In the genomic region with DNA sequence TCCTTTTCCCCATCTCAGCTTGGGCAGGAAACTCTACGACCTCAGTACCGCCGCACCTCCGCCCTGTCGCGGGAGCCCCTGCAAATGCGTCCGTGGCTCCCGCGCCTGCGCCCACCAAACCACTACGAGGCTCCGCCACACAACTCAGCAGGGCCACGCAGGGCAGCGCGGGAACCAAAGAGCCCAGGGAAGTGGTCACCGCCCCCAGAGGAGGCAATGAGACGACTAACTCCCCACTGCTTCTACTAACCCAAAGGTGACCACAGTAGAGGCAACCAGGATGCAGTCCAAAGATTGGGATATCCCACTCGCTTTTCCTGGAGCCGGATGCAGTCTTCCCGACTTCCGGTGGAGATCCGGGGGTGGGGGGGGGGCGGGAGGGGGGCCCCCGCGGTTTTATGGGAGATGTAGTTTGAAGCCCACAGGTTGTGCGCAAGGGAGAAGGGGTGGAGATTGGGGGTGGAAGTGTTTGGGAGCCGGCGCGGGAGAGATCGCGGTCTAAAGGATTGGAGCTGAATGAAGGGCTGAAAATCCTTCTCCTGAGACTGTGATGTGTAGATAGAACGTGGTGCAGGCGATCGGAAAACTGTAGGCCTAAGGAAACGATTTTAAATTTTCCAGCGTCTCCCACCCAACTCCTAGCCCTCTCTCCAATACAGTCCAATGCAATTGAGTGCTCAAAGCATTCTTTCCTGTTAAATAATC, we compare ENCODE assay signal across 8 cellular contexts. TPM values are rescaled to one million over a fixed set of nuclear protein-coding genes. Genes with fewer than 3 reads are reported as not detected.
DNase-seq lines count a peak whose midpoint lies in the region; ATAC-seq and TF ChIP-seq lines count a peak whose summit lies in the region.

TSS of gene NUDT12 (minus strand) at position 337 of the 705 bp plus-strand sequence. CDS start 2,541 bp downstream, outside the sequence.

- H4K20me1 ChIP-seq in PC-9 (ENCODE audit: insufficient read depth), result no peaks in the 10 kb centered on the region

- H3K36me3 ChIP-seq in PC-9 (ENCODE audit: low read depth), result no peaks in the 10 kb centered on the region
- H3K36me3 ChIP-seq in subcutaneous abdominal adipose tissue (ENCODE audit: control insufficient read depth in 5 of 5, insufficient read depth in 5 of 5, low read length in 5 of 5), result peaks cover 0 to 12% (median 5%) of the 10 kb centered on the region in 5 donors

- H3K9me2 ChIP-seq in PC-9 (ENCODE audit: insufficient read depth), result no peaks in the 10 kb centered on the region

- peak within 1 kb of the TSS; percentile 64 to 91 (median 77) for H3K9ac ChIP-seq in subcutaneous abdominal adipose tissue (ENCODE audit: low read length in 5 of 5)

- DNase-seq in Calu3, result peak; percentile 74
- peak; percentile 83 for DNase-seq in HT1080 (ENCODE audit: low read depth)
- peak; percentile 66 to 69 for DNase-seq in PC-9
- peak; percentile 66 for DNase-seq in activated effector memory CD4-positive, alpha-beta T cell treated with anti-CD3 and anti-CD28 coated beads, Interleukin-2, amount 50 U/mL, for 16 hours
- DNase-seq in fibroblast of villous mesenchyme (ENCODE audit: low read depth), result peak; percentile 64
- DNase-seq in natural killer cell treated with Interleukin-12 subunit alpha and Interleukin-12 subunit beta and Interleukin-15 and Interleukin-18, amount 100 ng/mL, for 72 hours (ENCODE audit: low spot score), result peak; percentile 64

- H2AFZ ChIP-seq in PC-9, result peak within 1 kb of the TSS; percentile 99

- H3K4me1 ChIP-seq in PC-9 (replicated peaks; ENCODE audit: insufficient read depth) (peaks cover 4% of the 10 kb centered on the region), subcutaneous abdominal adipose tissue (ENCODE audit: control insufficient read depth in 5 of 5, insufficient read depth in 5 of 5, low read length in 5 of 5) (peaks cover 2 to 20% (median 14%) of the 10 kb centered on the region in 5 donors)

- no peaks in the 10 kb centered on the region for H3K9me3 Mint-ChIP-seq in Calu3 (ENCODE audit: low read depth, unreplicated experiment)
- no peaks in the 10 kb centered on the region for H3K9me3 Mint-ChIP-seq in natural killer cell treated with Interleukin-12 subunit alpha and Interleukin-12 subunit beta and Interleukin-15 and Interleukin-18, amount 100 ng/mL, for 72 hours

- H3K36me3 Mint-ChIP-seq in Calu3 (ENCODE audit: insufficient read depth, unreplicated experiment), result peaks cover 28% of the 10 kb centered on the region
- H3K36me3 Mint-ChIP-seq in natural killer cell treated with Interleukin-12 subunit alpha and Interleukin-12 subunit beta and Interleukin-15 and Interleukin-18, amount 100 ng/mL, for 72 hours, result no peaks in the 10 kb centered on the region

- no peaks in the 10 kb centered on the region for H3K27me3 Mint-ChIP-seq in Calu3 (ENCODE audit: unreplicated experiment)
- no peaks in the 10 kb centered on the region for H3K27me3 Mint-ChIP-seq in natural killer cell treated with Interleukin-12 subunit alpha and Interleukin-12 subunit beta and Interleukin-15 and Interleukin-18, amount 100 ng/mL, for 72 hours

- peaks cover 8% of the 10 kb centered on the region; the same call in 1 of the 2 replicates for H3K79me2 ChIP-seq in PC-9 (ENCODE audit: low read depth)

- BruUV-seq in Calu3 (replicated peaks; lab: Mats Ljungman, UMichigan) (no TSS peak), PC-9 (replicated peaks; lab: Mats Ljungman, UMichigan) (no TSS peak)

- CTCF ChIA-PET in Calu3 (lab: Charles Lee), result interaction anchor here (1.1 kb wide), 1 partner anchor 8 kb away, joined by 3 read pairs; no protein-coding TSS in a partner anchor
- CTCF ChIA-PET in PC-9 (lab: Charles Lee), result no interaction called here

- H3K9me3 ChIP-seq in PC-9 (ENCODE audit: insufficient read depth, low read depth) (no peaks in the 10 kb centered on the region), subcutaneous abdominal adipose tissue (ENCODE audit: control insufficient read depth in 5 of 5, low read length in 5 of 5) (no peaks in the 10 kb centered on the region)

- H3F3A ChIP-seq in PC-9 (ENCODE audit: insufficient read depth, low read depth), result peaks cover 5% of the 10 kb centered on the region; the same call in 1 of the 2 replicates

- H3K27me3 ChIP-seq in PC-9 (ENCODE audit: insufficient read depth, low read depth) (no peaks in the 10 kb centered on the region), subcutaneous abdominal adipose tissue (ENCODE audit: control insufficient read depth in 5 of 5, insufficient read depth in 4 of 5, low read length in 5 of 5) (no peaks in the 10 kb centered on the region)

- H3K27ac Mint-ChIP-seq in Calu3 (ENCODE audit: unreplicated experiment), result peak within 1 kb of the TSS; percentile 86
- peak within 1 kb of the TSS in 1 of 2 donors; percentile 84 for H3K27ac Mint-ChIP-seq in natural killer cell treated with Interleukin-12 subunit alpha and Interleukin-12 subunit beta and Interleukin-15 and Interleukin-18, amount 100 ng/mL, for 72 hours

- intact Hi-C loops in Calu3 (cut with micrococcal nuclease; ENCODE audit: unreplicated experiment), result no loop called here
- intact Hi-C loops in PC-9 (cut with micrococcal nuclease; ENCODE audit: unreplicated experiment), result no loop called here

- ATAC-seq in GM21367 (IDR thresholded peaks at IDR 0.05; ENCODE audit: unreplicated experiment), result peak; percentile 93
- ATAC-seq in natural killer cell treated with Interleukin-12 subunit alpha and Interleukin-12 subunit beta and Interleukin-15 and Interleukin-18, amount 100 ng/mL, for 72 hours, result peak; percentile 77 to 84

- peak within 1 kb of the TSS; percentile 88 for H3K4me2 ChIP-seq in PC-9

- POLR2A ChIA-PET in PC-9 (lab: Charles Lee; ENCODE audit: unreplicated experiment), result interaction anchor here (0.7 kb wide), 2 partner anchors 885 to 1038 kb away, joined by 8 to 9 read pairs; no protein-coding TSS in a partner anchor

- peak within 1 kb of the TSS; percentile 98 for H3K4me3 Mint-ChIP-seq in Calu3 (ENCODE audit: low read depth, unreplicated experiment)
- H3K4me3 Mint-ChIP-seq in natural killer cell treated with Interleukin-12 subunit alpha and Interleukin-12 subunit beta and Interleukin-15 and Interleukin-18, amount 100 ng/mL, for 72 hours, result peak within 1 kb of the TSS; percentile 78

- H3K27ac ChIP-seq in PC-9 (peak within 1 kb of the TSS; percentile 81), subcutaneous abdominal adipose tissue (ENCODE audit: low read depth, low read length) (peak within 1 kb of the TSS; percentile 61)

- H3K4me1 Mint-ChIP-seq in Calu3 (ENCODE audit: low read depth, unreplicated experiment), result peaks cover 37% of the 10 kb centered on the region
- H3K4me1 Mint-ChIP-seq in natural killer cell treated with Interleukin-12 subunit alpha and Interleukin-12 subunit beta and Interleukin-15 and Interleukin-18, amount 100 ng/mL, for 72 hours (ENCODE audit: low read depth in 2 of 2), result peaks cover 4 to 11% of the 10 kb centered on the region in 2 donors

- H3K4me3 ChIP-seq in PC-9, result peak within 1 kb of the TSS; percentile 88
- peak within 1 kb of the TSS; percentile 66 for H3K4me3 ChIP-seq in fibroblast of villous mesenchyme (ENCODE audit: low read depth, low read length)
- peak within 1 kb of the TSS; percentile 71 to 96 (median 89) for H3K4me3 ChIP-seq in subcutaneous abdominal adipose tissue (ENCODE audit: low read depth in 1 of 5, low read length in 5 of 5)

- no peak for TF ChIP-seq CTCF in Calu3 (IDR thresholded peaks at IDR 0.05; ENCODE audit: unreplicated experiment)
- TF ChIP-seq CTCF in PC-9 (conservative IDR thresholded peaks at IDR 0.05), result no peak
- TF ChIP-seq CTCF in fibroblast of villous mesenchyme (IDR thresholded peaks at IDR 0.05; ENCODE audit: insufficient read depth, low read depth, low read length), result no peak

RNA-seq across cellular contexts. Expression of gene NUDT12, which starts in this region (rescaled TPM):
- total RNA-seq in Calu3 (2022), result 19.5 and 28.5 TPM in 2 replicates
- 12.8 and 15.0 TPM in 2 replicates for total RNA-seq in HT1080 (2014; rRNA removed; shearing (Covaris generic))
- polyA plus RNA-seq in HT1080 (2015; cell fraction: cytosol; rRNA removed), result 14.3 and 17.0 TPM in 2 replicates
- 59.0 and 70.1 TPM in 2 replicates for polyA plus RNA-seq in HT1080 (2015; cell fraction: nucleus; rRNA removed)
- 12.9 and 13.3 TPM in 2 replicates for total RNA-seq in PC-9 (2021)
- 12.9 and 19.9 TPM in 2 replicates for total RNA-seq in fibroblast of villous mesenchyme
- total RNA-seq in natural killer cell treated with Interleukin-12 subunit alpha and Interleukin-12 subunit beta and Interleukin-15 and Interleukin-18, amount 100 ng/mL, for 72 hours, result under 1 TPM; 0.20 to 0.26 TPM

Comparison
In these comparisons a context has a peak if more than half of its experiments do, and no peak if none do; other contexts are left out.
1. Peak in every context shown above with its lines: DNase-seq, ATAC-seq, H3K4me3 ChIP-seq and H3K27ac ChIP-seq.
2. RNA of gene NUDT12 (total RNA-seq): 12.9 to 19.9 TPM in fibroblast of villous mesenchyme, 19.5 to 28.5 TPM in Calu3, 12.8 to 15.0 TPM in HT1080 and 12.9 to 13.3 TPM in PC-9; 0.20 to 0.26 TPM in natural killer cell treated with Interleukin-12 subunit alpha and Interleukin-12 subunit beta and Interleukin-15 and Interleukin-18, amount 100 ng/mL, for 72 hours; every median in the first group is over 10 times any median in the second.
3. Peak in DNase-seq and ATAC-seq in natural killer cell treated with Interleukin-12 subunit alpha and Interleukin-12 subunit beta and Interleukin-15 and Interleukin-18, amount 100 ng/mL, for 72 hours; RNA of the gene not detected or under 1 TPM.